Comparison of ENCODE assay signal across 8 cellular contexts in the genomic region with DNA sequence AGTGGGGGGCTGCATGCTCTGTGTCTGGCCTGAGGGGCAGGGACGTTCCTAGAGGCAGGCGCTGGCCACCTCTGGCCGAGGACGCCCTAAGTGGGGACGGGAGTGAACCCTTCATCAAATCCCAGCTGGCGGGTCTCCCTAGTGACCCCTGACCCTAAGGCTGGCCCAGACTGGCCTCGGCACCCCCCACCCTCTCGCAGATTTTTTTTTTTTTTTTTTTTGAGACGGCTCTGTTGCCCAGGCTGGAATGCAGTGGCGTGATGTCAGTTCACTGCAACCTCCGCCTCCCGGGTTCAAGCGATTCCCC. TPM values are rescaled to one million over a fixed set of nuclear protein-coding genes. Genes with fewer than 3 reads are reported as not detected.
A peak's percentile ranks its signal among the peaks of the same experiment; 100 is the strongest.
DNase-seq lines count a peak whose midpoint lies in the region; ATAC-seq and TF ChIP-seq lines count a peak whose summit lies in the region.

No MANE protein-coding gene starts in this region.

- no peaks in the 10 kb centered on the region for H3K36me3 Mint-ChIP-seq in T-helper 17 cell (ENCODE audit: low read depth)

- peak overlapping the region; percentile 78 for H3K27ac Mint-ChIP-seq in T-helper 17 cell

- H3K4me1 Mint-ChIP-seq in T-helper 17 cell = no peaks in the 10 kb centered on the region

- ATAC-seq in T-helper 17 cell = no peak
- no peak for ATAC-seq in GM19328 (IDR thresholded peaks at IDR 0.05; ENCODE audit: unreplicated experiment)
- ATAC-seq in GM18498 (IDR thresholded peaks at IDR 0.05; ENCODE audit: unreplicated experiment) = no peak
- ATAC-seq in GM19324 (IDR thresholded peaks at IDR 0.05; ENCODE audit: low FRiP score, unreplicated experiment) = no peak

- no peaks in the 10 kb centered on the region for H3K27me3 Mint-ChIP-seq in T-helper 17 cell

- no peak for DNase-seq in GM12865 (ENCODE audit: low read depth)
- no peak for DNase-seq in T-helper 17 cell
- DNase-seq in fibroblast of the aortic adventitia (ENCODE audit: low read depth) = no peak
- no peak for DNase-seq in retinal pigment epithelial cell (ENCODE audit: low read depth)
- no peak for DNase-seq in LoVo (ENCODE audit: low spot score)

- H3K9me3 ChIP-seq in T-helper 17 cell (ENCODE audit: control insufficient read depth, low read length, poor library complexity, severe bottlenecking) = no peaks in the 10 kb centered on the region

- H3K4me3 Mint-ChIP-seq in T-helper 17 cell = peak overlapping the region; percentile 82

- H3K4me3 ChIP-seq in GM12865 (ENCODE audit: low read depth, low read length) (peak overlapping the region; percentile 63), fibroblast of the aortic adventitia (ENCODE audit: low read depth, low read length) (peak overlapping the region; percentile 70), retinal pigment epithelial cell (ENCODE audit: low read length) (peak overlapping the region; percentile 55)

- TF ChIP-seq CTCF in GM12865 (IDR thresholded peaks at IDR 0.05; ENCODE audit: insufficient read depth, low read depth, low read length, missing control alignments) = no peak
- TF ChIP-seq CTCF in fibroblast of the aortic adventitia (IDR thresholded peaks at IDR 0.05; ENCODE audit: insufficient read depth, low read length) = no peak
- TF ChIP-seq CTCF in retinal pigment epithelial cell (conservative IDR thresholded peaks at IDR 0.05; ENCODE audit: low read depth, low read length) = no peak

RNA-seq across cellular contexts. Expression of gene MXD4, which starts 1.0 kb away (rescaled TPM):
- total RNA-seq in T-helper 17 cell (100 to 1,000 TPM in 1 of 2 donors, 10 to 100 TPM in 1; 81.4 to 100 TPM), fibroblast of the aortic adventitia (ENCODE audit: low replicate concordance) (43.5 and 73.5 TPM in 2 replicates)

RNA-seq across cellular contexts. Expression of gene HAUS3, which starts 21.0 kb away (rescaled TPM):
- total RNA-seq in T-helper 17 cell (10 to 100 TPM; 78.5 to 94.5 TPM), fibroblast of the aortic adventitia (ENCODE audit: low replicate concordance) (18.9 and 28.0 TPM in 2 replicates)

RNA-seq across cellular contexts. Expression of gene POLN, which starts 21.0 kb away (rescaled TPM):
- total RNA-seq in T-helper 17 cell (1 to 10 TPM; 2.8 to 3.9 TPM), fibroblast of the aortic adventitia (ENCODE audit: low replicate concordance) (3.7 and 4.9 TPM in 2 replicates)
